ENCODE assay signal across 8 cellular contexts in genomic region chr1:24190970-24191570, GRCh38. TPM values are rescaled to one million over a fixed set of nuclear protein-coding genes. Genes with fewer than 3 reads are reported as not detected.
DNase-seq lines count a peak whose midpoint lies in the region; ATAC-seq and TF ChIP-seq lines count a peak whose summit lies in the region.

No MANE protein-coding gene starts in this region.

- no peak overlapping the region for H3K4me3 ChIP-seq in PC-9

- peaks cover 19% of the 10 kb centered on the region for H3F3A ChIP-seq in PC-9 (ENCODE audit: insufficient read depth, low read depth)

- POLR2A ChIA-PET in PC-9 (lab: Charles Lee; ENCODE audit: unreplicated experiment): interaction anchor here (0.7 kb wide), 1 partner anchor 228 kb away, joined by 5 read pairs; no protein-coding TSS in a partner anchor
- POLR2A ChIA-PET in naive thymus-derived CD8-positive, alpha-beta T cell (lab: Charles Lee): interaction anchor here (0.6 kb wide), 1 partner anchor 1060 kb away, joined by 4 read pairs; no protein-coding TSS in a partner anchor

- TF ChIP-seq CTCF in PC-9 (conservative IDR thresholded peaks at IDR 0.05): no peak

- H3K4me1 ChIP-seq in PC-9 (replicated peaks; ENCODE audit: insufficient read depth): peaks cover 28% of the 10 kb centered on the region

- CTCF ChIA-PET in activated CD8-positive, alpha-beta memory T cell treated with anti-CD3 and anti-CD28 coated beads, Interleukin-2, amount 10 ng/mL, durations not matched to agents 7 days and 5 days (lab: Charles Lee): interaction anchor here (0.8 to 14.7 kb wide), 10 partner anchors 9 to 451 kb away, joined by 3 to 509 read pairs (median 8); partner anchors contain the start of gene NIPAL3
- CTCF ChIA-PET in PC-9 (lab: Charles Lee): interaction anchor here (1.1 to 1.3 kb wide), 2 partner anchors 41 to 200 kb away, joined by 3 to 5 read pairs; no protein-coding TSS in a partner anchor

- peaks cover 73% of the 10 kb centered on the region for H3K4me1 Mint-ChIP-seq in activated CD8-positive, alpha-beta memory T cell treated with anti-CD3 and anti-CD28 coated beads, Interleukin-2, amount 10 ng/mL, durations not matched to agents 7 days and 5 days
- H3K4me1 Mint-ChIP-seq in stimulated activated naive B cell treated with anti-CD40 and anti-IgM and Interleukin-4, amounts not matched to agents 10 μg/mL and 1 μg/mL and 100 μg/mL, for 72 hours: peaks cover 63 to 83% of the 10 kb centered on the region in 2 donors
- H3K4me1 Mint-ChIP-seq in naive thymus-derived CD8-positive, alpha-beta T cell: peaks cover 13 to 71% (median 39%) of the 10 kb centered on the region in 4 donors

- peak overlapping the region; percentile 84; the same call in 1 of the 2 replicates for H3K27ac ChIP-seq in PC-9

- H3K27me3 ChIP-seq in PC-9 (ENCODE audit: insufficient read depth, low read depth): no peaks in the 10 kb centered on the region

- peak overlapping the region; percentile 92 for H3K27ac Mint-ChIP-seq in activated CD8-positive, alpha-beta memory T cell treated with anti-CD3 and anti-CD28 coated beads, Interleukin-2, amount 10 ng/mL, durations not matched to agents 7 days and 5 days
- peak overlapping the region; percentile 94 for H3K27ac Mint-ChIP-seq in stimulated activated naive B cell treated with anti-CD40 and anti-IgM and Interleukin-4, amounts not matched to agents 10 μg/mL and 1 μg/mL and 100 μg/mL, for 72 hours
- H3K27ac Mint-ChIP-seq in naive thymus-derived CD8-positive, alpha-beta T cell: peak overlapping the region in 4 of 10 donors; percentile 22 to 93 (median 67)

- intact Hi-C loops in PC-9 (cut with micrococcal nuclease; ENCODE audit: unreplicated experiment): no loop called here

- no peak for ATAC-seq in activated CD8-positive, alpha-beta memory T cell treated with anti-CD3 and anti-CD28 coated beads, Interleukin-2, amount 10 ng/mL, durations not matched to agents 7 days and 5 days
- ATAC-seq in HG02981 (IDR thresholded peaks at IDR 0.05; ENCODE audit: unreplicated experiment): peak; percentile 68
- peak; percentile 55 to 61 for ATAC-seq in stimulated activated naive B cell treated with anti-CD40 and anti-IgM and Interleukin-4, amounts not matched to agents 10 μg/mL and 1 μg/mL and 100 μg/mL, for 72 hours (replicated peaks)
- no peak for ATAC-seq in naive thymus-derived CD8-positive, alpha-beta T cell

- no peaks in the 10 kb centered on the region for H4K20me1 ChIP-seq in PC-9 (ENCODE audit: insufficient read depth)

- H3K27me3 Mint-ChIP-seq in activated CD8-positive, alpha-beta memory T cell treated with anti-CD3 and anti-CD28 coated beads, Interleukin-2, amount 10 ng/mL, durations not matched to agents 7 days and 5 days: no peaks in the 10 kb centered on the region
- H3K27me3 Mint-ChIP-seq in stimulated activated naive B cell treated with anti-CD40 and anti-IgM and Interleukin-4, amounts not matched to agents 10 μg/mL and 1 μg/mL and 100 μg/mL, for 72 hours: no peaks in the 10 kb centered on the region
- H3K27me3 Mint-ChIP-seq in naive thymus-derived CD8-positive, alpha-beta T cell: peaks cover 0 to 2% (median 0%) of the 10 kb centered on the region in 5 donors

- H3K4me3 Mint-ChIP-seq in activated CD8-positive, alpha-beta memory T cell treated with anti-CD3 and anti-CD28 coated beads, Interleukin-2, amount 10 ng/mL, durations not matched to agents 7 days and 5 days: no peak overlapping the region
- peak overlapping the region; percentile 72 to 95 for H3K4me3 Mint-ChIP-seq in stimulated activated naive B cell treated with anti-CD40 and anti-IgM and Interleukin-4, amounts not matched to agents 10 μg/mL and 1 μg/mL and 100 μg/mL, for 72 hours
- H3K4me3 Mint-ChIP-seq in naive thymus-derived CD8-positive, alpha-beta T cell: peak overlapping the region in 2 of 10 donors; percentile 16 to 51

- H3K36me3 ChIP-seq in PC-9 (ENCODE audit: low read depth): no peaks in the 10 kb centered on the region

- BruUV-seq in PC-9 (replicated peaks; lab: Mats Ljungman, UMichigan): no TSS peak

- no peaks in the 10 kb centered on the region for H3K79me2 ChIP-seq in PC-9 (ENCODE audit: low read depth)

- no peak overlapping the region for H3K4me2 ChIP-seq in PC-9

- no peak overlapping the region for H2AFZ ChIP-seq in PC-9

- DNase-seq in activated CD8-positive, alpha-beta memory T cell treated with anti-CD3 and anti-CD28 coated beads, Interleukin-2, amount 10 ng/mL, durations not matched to agents 7 days and 5 days: peak; percentile 58
- DNase-seq in activated CD8-positive, alpha-beta memory T cell treated with anti-CD3 and anti-CD28 coated beads, Interleukin-2, amount 50 U/mL, for 48 hours: no peak
- DNase-seq in PC-9: no peak
- DNase-seq in stimulated activated naive B cell treated with anti-CD40 and anti-IgM and Interleukin-4, amounts not matched to agents 10 μg/mL and 1 μg/mL and 100 μg/mL, for 72 hours: peak; percentile 80
- no peak for DNase-seq in HCEC 1CT
- DNase-seq in naive thymus-derived CD8-positive, alpha-beta T cell: no peak
- no peak for DNase-seq in iPS-NIHi7 (ENCODE audit: extremely low spot score)

- no peaks in the 10 kb centered on the region for H3K9me3 Mint-ChIP-seq in activated CD8-positive, alpha-beta memory T cell treated with anti-CD3 and anti-CD28 coated beads, Interleukin-2, amount 10 ng/mL, durations not matched to agents 7 days and 5 days (ENCODE audit: low read depth)
- H3K9me3 Mint-ChIP-seq in stimulated activated naive B cell treated with anti-CD40 and anti-IgM and Interleukin-4, amounts not matched to agents 10 μg/mL and 1 μg/mL and 100 μg/mL, for 72 hours: peaks cover 0 to 4% of the 10 kb centered on the region in 2 donors
- peaks cover 0 to 2% (median 0%) of the 10 kb centered on the region in 9 donors for H3K9me3 Mint-ChIP-seq in naive thymus-derived CD8-positive, alpha-beta T cell

- H3K9me3 ChIP-seq in PC-9 (ENCODE audit: insufficient read depth, low read depth): no peaks in the 10 kb centered on the region

- H3K9me2 ChIP-seq in PC-9 (ENCODE audit: insufficient read depth): no peaks in the 10 kb centered on the region

- peaks cover 3% of the 10 kb centered on the region for H3K36me3 Mint-ChIP-seq in activated CD8-positive, alpha-beta memory T cell treated with anti-CD3 and anti-CD28 coated beads, Interleukin-2, amount 10 ng/mL, durations not matched to agents 7 days and 5 days
- H3K36me3 Mint-ChIP-seq in stimulated activated naive B cell treated with anti-CD40 and anti-IgM and Interleukin-4, amounts not matched to agents 10 μg/mL and 1 μg/mL and 100 μg/mL, for 72 hours: peaks cover 3% of the 10 kb centered on the region in 2 donors
- no peaks in the 10 kb centered on the region for H3K36me3 Mint-ChIP-seq in naive thymus-derived CD8-positive, alpha-beta T cell

RNA-seq across cellular contexts. Expression of gene IFNLR1, which starts 4.0 kb away (rescaled TPM):
- total RNA-seq in activated CD8-positive, alpha-beta memory T cell treated with anti-CD3 and anti-CD28 coated beads, Interleukin-2, amount 10 ng/mL, durations not matched to agents 7 days and 5 days: 1 to 10 TPM; 6.8 to 6.9 TPM
- total RNA-seq in PC-9 (2021): 5.5 and 8.1 TPM in 2 replicates
- total RNA-seq in naive thymus-derived CD8-positive, alpha-beta T cell: 1 to 10 TPM; 4.6 to 5.5 TPM
- 1 to 10 TPM in 1 of 3 donors, under 1 TPM in 2; 0.77 to 2.2 (median 0.82) TPM for polyA plus RNA-seq in naive thymus-derived CD8-positive, alpha-beta T cell

RNA-seq across cellular contexts. Expression of gene IL22RA1, which starts 48.1 kb away (rescaled TPM):
- under 1 TPM in 1 of 2 experiments, not detected in 1; 0.15 TPM for total RNA-seq in activated CD8-positive, alpha-beta memory T cell treated with anti-CD3 and anti-CD28 coated beads, Interleukin-2, amount 10 ng/mL, durations not matched to agents 7 days and 5 days
- 4.2 and 5.0 TPM in 2 replicates for total RNA-seq in PC-9 (2021)
- total RNA-seq in naive thymus-derived CD8-positive, alpha-beta T cell: not detected
- polyA plus RNA-seq in naive thymus-derived CD8-positive, alpha-beta T cell: not detected

Comparison
In these comparisons a context has a peak if more than half of its experiments do, and no peak if none do; other contexts are left out.
1. DNase-seq: peak in activated CD8-positive, alpha-beta memory T cell treated with anti-CD3 and anti-CD28 coated beads, Interleukin-2, amount 10 ng/mL, durations not matched to agents 7 days and 5 days (single experiment) and stimulated activated naive B cell treated with anti-CD40 and anti-IgM and Interleukin-4, amounts not matched to agents 10 μg/mL and 1 μg/mL and 100 μg/mL, for 72 hours (single experiment); none in activated CD8-positive, alpha-beta memory T cell treated with anti-CD3 and anti-CD28 coated beads, Interleukin-2, amount 50 U/mL, for 48 hours (single experiment), PC-9 (0 of 2), HCEC 1CT (single experiment), naive thymus-derived CD8-positive, alpha-beta T cell (0 of 10) and iPS-NIHi7 (single experiment).
2. ATAC-seq: peak in HG02981 (single experiment) and stimulated activated naive B cell treated with anti-CD40 and anti-IgM and Interleukin-4, amounts not matched to agents 10 μg/mL and 1 μg/mL and 100 μg/mL, for 72 hours (2 of 2); none in activated CD8-positive, alpha-beta memory T cell treated with anti-CD3 and anti-CD28 coated beads, Interleukin-2, amount 10 ng/mL, durations not matched to agents 7 days and 5 days (single experiment) and naive thymus-derived CD8-positive, alpha-beta T cell (0 of 2).